24 cellular contexts compared by ENCODE assay signal in genomic region chr6:37595859-37596258, GRCh38.
"Had no signal": no experiment of that assay in that cellular context is flagged by ENCODE, and none has a peak within 500 bp of the region (broad histone marks: within the 10 kb centered on the region; RNA-seq: fewer than 3 reads in every experiment).

No MANE protein-coding gene starts in this region.

- H3K36me3 ChIP-seq: neutrophil, pancreas, right lobe of liver, sigmoid colon, spleen, stomach, thoracic aorta, thyroid gland, tibial nerve, upper lobe of left lung, vagina had no signal

- DNase-seq: naive thymus-derived CD8-positive, alpha-beta T cell; nephron progenitor cell; nucleus accumbens; pancreas; psoas muscle; right cardiac atrium; right lobe of liver; sigmoid colon; small intestine; spleen; stimulated activated CD4-positive, alpha-beta T cell treated with anti-CD3 and anti-CD28 coated beads, Interleukin-12 subunit alpha, Interleukin-12 subunit beta, amount 100 ng/mL, for 4 hours; stimulated activated CD4-positive, alpha-beta T cell treated with anti-CD3 and anti-CD28 coated beads, Interleukin-1b, Interleukin-23, amount 100 ng/mL, for 48 hours; stimulated activated CD4-positive, alpha-beta T cell treated with anti-CD3 and anti-CD28 coated beads, Interleukin-4, amount 100 ng/mL, for 1 hour; stimulated activated CD4-positive, alpha-beta T cell treated with anti-CD3 and anti-CD28 coated beads, Interleukin-4, amount 100 ng/mL, for 4 hours; stimulated activated CD8-positive, alpha-beta memory T cell treated with anti-CD3 and anti-CD28 coated beads, Interleukin-4, amount 100 ng/mL, for 48 hours; stimulated activated naive CD4-positive, alpha-beta T cell treated with Interleukin-2 at 50 U/mL for 16 hours; stomach; thyroid gland; trophoblast cell; upper lobe of left lung had no signal

- H3K9me3 ChIP-seq: neutrophil, pancreas, psoas muscle, right lobe of liver, sigmoid colon, spleen, stomach, thoracic aorta, thyroid gland, tibial nerve, upper lobe of left lung, vagina had no signal

- H3K27me3 ChIP-seq: pancreas, right lobe of liver, sigmoid colon, thyroid gland, tibial nerve, upper lobe of left lung, vagina had no signal

- H3K27ac ChIP-seq: neutrophil, pancreas, psoas muscle, right lobe of liver, sigmoid colon, spleen, stomach, thoracic aorta, thyroid gland, tibial nerve, upper lobe of left lung, vagina had no signal

- H3K4me1 ChIP-seq: pancreas, psoas muscle, right lobe of liver, sigmoid colon, spleen, stomach, thyroid gland, tibial nerve, upper lobe of left lung, vagina had no signal

- H3K4me3 ChIP-seq: pancreas, psoas muscle, right lobe of liver, sigmoid colon, spleen, stomach, thoracic aorta, thyroid gland, tibial nerve, upper lobe of left lung, vagina had no signal
